13 cellular contexts compared by ENCODE assay signal in the genomic region with DNA sequence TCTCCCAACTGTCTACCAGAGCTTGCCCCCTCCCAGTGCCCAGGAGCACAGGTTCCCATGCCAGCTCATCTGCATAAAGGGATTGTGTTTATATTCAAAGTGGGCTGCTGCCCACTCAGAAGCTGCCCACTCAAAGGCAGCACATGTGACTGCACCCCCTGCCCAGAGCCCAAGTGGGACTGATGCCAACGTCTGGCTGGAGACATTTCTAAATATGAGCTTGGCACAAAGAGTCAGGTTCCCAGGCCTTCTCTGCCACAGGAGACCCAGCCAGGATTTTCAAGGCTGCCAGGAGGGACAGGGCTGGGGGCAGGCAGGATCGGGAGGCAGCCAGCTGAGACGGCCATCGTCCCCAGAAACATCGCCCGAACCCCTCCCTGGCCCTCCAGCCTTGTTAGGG.
DNase-seq lines count a peak whose midpoint lies in the region; ATAC-seq and TF ChIP-seq lines count a peak whose summit lies in the region.
"Had no signal": no experiment of that assay in that cellular context is flagged by ENCODE, and none has a peak within 500 bp of the region (broad histone marks: within the 10 kb centered on the region; RNA-seq: fewer than 3 reads in every experiment).

No MANE protein-coding gene starts in this region.

- H3K9ac ChIP-seq in neural cell (ENCODE audit: low read length) = peak overlapping the region; percentile 15

- H3K4me3 ChIP-seq in neural cell (ENCODE audit: low read length) = no peak overlapping the region
- H3K4me3 ChIP-seq: ovary had no signal

- H3K4me2 ChIP-seq in neural cell (ENCODE audit: low read length) = no peak overlapping the region

- H4K20me1 ChIP-seq in neural cell (ENCODE audit: insufficient read depth) = no peaks in the 10 kb centered on the region

- TF ChIP-seq CTCF in neural cell (IDR thresholded peaks at IDR 0.05; ENCODE audit: poor library complexity, severe bottlenecking) = no peak

- no peak for TF ChIP-seq EP300 in neural cell (conservative IDR thresholded peaks at IDR 0.05; ENCODE audit: poor library complexity, severe bottlenecking)

- no peak overlapping the region for H2AFZ ChIP-seq in neural cell (ENCODE audit: low read depth, low read length)

- no peaks in the 10 kb centered on the region for H3K9me2 ChIP-seq in neural cell (ENCODE audit: insufficient read depth, low read length)

- no peak for TF ChIP-seq RAD21 in neural cell (conservative IDR thresholded peaks at IDR 0.05)

- no peaks in the 10 kb centered on the region for H3K36me3 ChIP-seq in neural cell (ENCODE audit: insufficient read depth, low read length)
- H3K36me3 ChIP-seq: ovary had no signal

- no peak for ATAC-seq in GM21360 (IDR thresholded peaks at IDR 0.05; ENCODE audit: unreplicated experiment)
- ATAC-seq: T-helper 17 cell had no signal

- H3F3A ChIP-seq in neural cell (ENCODE audit: insufficient read depth, low read length, poor library complexity, severe bottlenecking) = no peaks in the 10 kb centered on the region

- no peaks in the 10 kb centered on the region for H3K79me2 ChIP-seq in neural cell (replicated peaks; ENCODE audit: insufficient read depth, low read length)

- DNase-seq in C1 segment of cervical spinal cord (lab: John Stamatoyannopoulos, UW) (peak in 11 of 14 donors; percentile 11 to 79 (median 33)), NCI-H128 (lab: John Stamatoyannopoulos, UW; ENCODE audit: unreplicated experiment) (peak; percentile 81), caudate nucleus (lab: John Stamatoyannopoulos, UW) (peak in 44 of 61 donors; percentile 8 to 81 (median 32)), amniotic stem cell (lab: John Stamatoyannopoulos, UW) (no peak), T-helper 9 cell (no peak), NK-92 (lab: John Stamatoyannopoulos, UW; ENCODE audit: unreplicated experiment) (no peak)
- DNase-seq: activated CD4-positive, alpha-beta T cell treated with anti-CD3 and anti-CD28 coated beads, Interleukin-2, amount 10 ng/mL, durations not matched to agents 24 days and 14 days; H9; T-helper 17 cell had no signal

- no peaks in the 10 kb centered on the region for H3K9me3 ChIP-seq in neural cell (ENCODE audit: low read length)
- H3K9me3 ChIP-seq: ovary had no signal

- no peaks in the 10 kb centered on the region for H3K27me3 ChIP-seq in neural cell (ENCODE audit: insufficient read depth, low read depth, low read length)
- H3K27me3 ChIP-seq: ovary had no signal

- H3K27ac ChIP-seq in caudate nucleus (ENCODE audit: low read depth, low read length) = peak overlapping the region; percentile 46
- H3K27ac ChIP-seq in neural cell (ENCODE audit: low read length) = no peak overlapping the region
- H3K27ac ChIP-seq: epithelial cell of prostate, ovary had no signal

TF ChIP-seq in neural cell, 6 proteins besides CTCF, POLR2A, EP300 and RAD21:
- TF ChIP-seq SMC3 (conservative IDR thresholded peaks at IDR 0.05; ENCODE audit: poor library complexity) = no peak
- no peak for TF ChIP-seq TAF1 (IDR thresholded peaks at IDR 0.05; ENCODE audit: low read depth)
- TF ChIP-seq EZH2 (IDR thresholded peaks at IDR 0.05; ENCODE audit: borderline replicate concordance, insufficient read depth, low read length, poor library complexity, severe bottlenecking) = no peak
- TF ChIP-seq MXI1 (conservative IDR thresholded peaks at IDR 0.05; ENCODE audit: poor library complexity, severe bottlenecking) = no peak
- TF ChIP-seq, protein P1, sequence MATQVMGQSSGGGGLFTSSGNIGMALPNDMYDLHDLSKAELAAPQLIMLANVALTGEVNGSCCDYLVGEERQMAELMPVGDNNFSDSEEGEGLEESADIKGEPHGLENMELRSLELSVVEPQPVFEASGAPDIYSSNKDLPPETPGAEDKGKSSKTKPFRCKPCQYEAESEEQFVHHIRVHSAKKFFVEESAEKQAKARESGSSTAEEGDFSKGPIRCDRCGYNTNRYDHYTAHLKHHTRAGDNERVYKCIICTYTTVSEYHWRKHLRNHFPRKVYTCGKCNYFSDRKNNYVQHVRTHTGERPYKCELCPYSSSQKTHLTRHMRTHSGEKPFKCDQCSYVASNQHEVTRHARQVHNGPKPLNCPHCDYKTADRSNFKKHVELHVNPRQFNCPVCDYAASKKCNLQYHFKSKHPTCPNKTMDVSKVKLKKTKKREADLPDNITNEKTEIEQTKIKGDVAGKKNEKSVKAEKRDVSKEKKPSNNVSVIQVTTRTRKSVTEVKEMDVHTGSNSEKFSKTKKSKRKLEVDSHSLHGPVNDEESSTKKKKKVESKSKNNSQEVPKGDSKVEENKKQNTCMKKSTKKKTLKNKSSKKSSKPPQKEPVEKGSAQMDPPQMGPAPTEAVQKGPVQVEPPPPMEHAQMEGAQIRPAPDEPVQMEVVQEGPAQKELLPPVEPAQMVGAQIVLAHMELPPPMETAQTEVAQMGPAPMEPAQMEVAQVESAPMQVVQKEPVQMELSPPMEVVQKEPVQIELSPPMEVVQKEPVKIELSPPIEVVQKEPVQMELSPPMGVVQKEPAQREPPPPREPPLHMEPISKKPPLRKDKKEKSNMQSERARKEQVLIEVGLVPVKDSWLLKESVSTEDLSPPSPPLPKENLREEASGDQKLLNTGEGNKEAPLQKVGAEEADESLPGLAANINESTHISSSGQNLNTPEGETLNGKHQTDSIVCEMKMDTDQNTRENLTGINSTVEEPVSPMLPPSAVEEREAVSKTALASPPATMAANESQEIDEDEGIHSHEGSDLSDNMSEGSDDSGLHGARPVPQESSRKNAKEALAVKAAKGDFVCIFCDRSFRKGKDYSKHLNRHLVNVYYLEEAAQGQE (IDR thresholded peaks at IDR 0.05; ENCODE audit: borderline replicate concordance) = no peak
- no peak for TF ChIP-seq POLR2AphosphoS5 (IDR thresholded peaks at IDR 0.05)

Comparison
In these comparisons a context has a peak if more than half of its experiments do, and no peak if none do; other contexts are left out.
1. DNase-seq: peak in C1 segment of cervical spinal cord (11 of 14), NCI-H128 (single experiment) and caudate nucleus (44 of 61); none in amniotic stem cell (single experiment), T-helper 9 cell (single experiment) and NK-92 (single experiment).